Comparison of ENCODE assay signal across 18 cellular contexts in the genomic region with DNA sequence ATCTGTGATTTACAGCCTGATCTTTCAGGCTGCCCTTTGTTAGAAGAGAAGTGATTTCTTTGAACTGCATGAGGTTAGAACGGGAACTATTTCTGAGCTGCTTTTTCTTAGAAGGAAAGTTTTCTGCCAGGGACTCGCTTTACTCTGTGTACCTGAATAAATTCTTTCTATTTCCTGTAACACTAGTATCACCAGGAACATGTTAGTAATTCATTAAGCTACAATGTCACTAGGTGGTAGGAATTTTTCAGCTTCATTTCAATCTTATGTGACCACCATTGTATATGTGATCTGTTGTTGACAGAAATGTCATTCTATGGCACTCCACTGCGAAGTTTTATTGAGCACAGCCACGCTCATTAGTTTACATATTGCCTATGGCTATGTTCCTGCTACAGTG.
DNase-seq lines count a peak whose midpoint lies in the region; TF ChIP-seq lines count a peak whose summit lies in the region.
"Had no signal": no experiment of that assay in that cellular context is flagged by ENCODE, and none has a peak within 500 bp of the region (broad histone marks: within the 10 kb centered on the region; RNA-seq: fewer than 3 reads in every experiment).

No MANE protein-coding gene starts in this region.

- TF ChIP-seq CTCF in C4-2B (conservative IDR thresholded peaks at IDR 0.05) (no peak), endodermal cell (conservative IDR thresholded peaks at IDR 0.05) (no peak), neural crest cell (conservative IDR thresholded peaks at IDR 0.05) (no peak), GM10248 (IDR thresholded peaks at IDR 0.05; ENCODE audit: control extremely low read depth, extremely low read depth, low read depth, missing control alignments) (no peak), breast epithelium (IDR thresholded peaks at IDR 0.05) (no peak)

- POLR2A ChIA-PET in GM10248 (lab: Yijun Ruan, JAX) = no interaction called here

- CTCF ChIA-PET in GM10248 (lab: Yijun Ruan, JAX) = no interaction called here

- H3K4me3 Mint-ChIP-seq in endodermal cell (no peak overlapping the region), neural crest cell (peak overlapping the region; percentile 24)

- DNase-seq in NCI-H2107 (lab: John Stamatoyannopoulos, UW) = peak; percentile 29
- DNase-seq in endodermal cell = no peak
- DNase-seq in neural crest cell (ENCODE audit: low read depth, low spot score) = no peak
- DNase-seq in GM10248 (ENCODE audit: extremely low spot score) = no peak
- no peak for DNase-seq in central memory CD4-positive, alpha-beta T cell
- no peak for DNase-seq in inferior parietal cortex (ENCODE audit: extremely low spot score)
- DNase-seq in breast epithelium (ENCODE audit: low spot score in 2 of 2) = no peak
- DNase-seq: C1 segment of cervical spinal cord, EL, MV-4-11, NCI-H1417 treated with DMSO at 0.1 percent for 48 hours, NCI-H1930, NCI-H524, Right ventricle myocardium superior, SK-N-SH had no signal

- H3K9ac ChIP-seq in endodermal cell (ENCODE audit: extremely low read depth, low read length, poor library complexity, severe bottlenecking) = no peak overlapping the region
- H3K9ac ChIP-seq: SK-N-SH had no signal

- H3K4me3 ChIP-seq in endodermal cell (ENCODE audit: low read length) (no peak overlapping the region), breast epithelium (no peak overlapping the region)
- H3K4me3 ChIP-seq: A549, HAP-1 had no signal

- TF ChIP-seq POLR2A in breast epithelium (IDR thresholded peaks at IDR 0.05) = no peak

- no peaks in the 10 kb centered on the region for H3K27me3 ChIP-seq in endodermal cell (ENCODE audit: control insufficient read depth, insufficient read depth, low read length, poor library complexity, severe bottlenecking)
- no peaks in the 10 kb centered on the region for H3K27me3 ChIP-seq in breast epithelium

- no peak overlapping the region for H3K27ac Mint-ChIP-seq in endodermal cell
- H3K27ac Mint-ChIP-seq in neural crest cell (ENCODE audit: unreplicated experiment) = no peak overlapping the region

- H3K36me3 Mint-ChIP-seq in endodermal cell (ENCODE audit: low read depth) (no peaks in the 10 kb centered on the region), neural crest cell (ENCODE audit: low read depth) (no peaks in the 10 kb centered on the region)

- H3K4me1 Mint-ChIP-seq in endodermal cell = peaks cover 3% of the 10 kb centered on the region
- H3K4me1 Mint-ChIP-seq in neural crest cell = peaks cover 15% of the 10 kb centered on the region

- H3K9me3 Mint-ChIP-seq in endodermal cell (peaks cover 39% of the 10 kb centered on the region), neural crest cell (peaks cover 6% of the 10 kb centered on the region)

- H3K36me3 ChIP-seq in endodermal cell (ENCODE audit: control insufficient read depth, insufficient read depth, low read length) = no peaks in the 10 kb centered on the region
- H3K36me3 ChIP-seq in breast epithelium = no peaks in the 10 kb centered on the region
- H3K36me3 ChIP-seq: HAP-1 had no signal

- H3K4me1 ChIP-seq in endodermal cell (ENCODE audit: control insufficient read depth, insufficient read depth, low read length) = no peaks in the 10 kb centered on the region
- H3K4me1 ChIP-seq in breast epithelium = no peaks in the 10 kb centered on the region
- H3K4me1 ChIP-seq: A549, HAP-1 had no signal

- H3K27me3 Mint-ChIP-seq in endodermal cell (ENCODE audit: insufficient read depth) (no peaks in the 10 kb centered on the region), neural crest cell (ENCODE audit: low read depth) (no peaks in the 10 kb centered on the region)

- H3K9me3 ChIP-seq in endodermal cell (ENCODE audit: control insufficient read depth, low read length) (no peaks in the 10 kb centered on the region), breast epithelium (peaks cover 3% of the 10 kb centered on the region in 2 donors)
- H3K9me3 ChIP-seq: A549, HAP-1, SK-N-SH had no signal

- intact Hi-C loops in breast epithelium (cut with DNase I; ENCODE audit: low total_unique reads) = no loop called here

- 60% methylated on average over 3 of the region's 4 CpGs; no CpG with 5 or more reads in 1 of the 2 experiments for WGBS in endodermal cell (ENCODE audit: insufficient coverage in 1 of 2, insufficient read length in 1 of 2), 2 experiments

- H3K27ac ChIP-seq in C4-2B (peak overlapping the region; percentile 32; the same call in 1 of the 2 replicates), endodermal cell (ENCODE audit: low read depth, low read length) (peak overlapping the region; percentile 44), breast epithelium (no peak overlapping the region)
- H3K27ac ChIP-seq: A549 had no signal

Comparison
In these comparisons a context has a peak if more than half of its experiments do, and no peak if none do; other contexts are left out.
1. H3K27ac ChIP-seq: peak in C4-2B (single experiment) and endodermal cell (single experiment); none in breast epithelium (0 of 2).